In the genomic region with DNA sequence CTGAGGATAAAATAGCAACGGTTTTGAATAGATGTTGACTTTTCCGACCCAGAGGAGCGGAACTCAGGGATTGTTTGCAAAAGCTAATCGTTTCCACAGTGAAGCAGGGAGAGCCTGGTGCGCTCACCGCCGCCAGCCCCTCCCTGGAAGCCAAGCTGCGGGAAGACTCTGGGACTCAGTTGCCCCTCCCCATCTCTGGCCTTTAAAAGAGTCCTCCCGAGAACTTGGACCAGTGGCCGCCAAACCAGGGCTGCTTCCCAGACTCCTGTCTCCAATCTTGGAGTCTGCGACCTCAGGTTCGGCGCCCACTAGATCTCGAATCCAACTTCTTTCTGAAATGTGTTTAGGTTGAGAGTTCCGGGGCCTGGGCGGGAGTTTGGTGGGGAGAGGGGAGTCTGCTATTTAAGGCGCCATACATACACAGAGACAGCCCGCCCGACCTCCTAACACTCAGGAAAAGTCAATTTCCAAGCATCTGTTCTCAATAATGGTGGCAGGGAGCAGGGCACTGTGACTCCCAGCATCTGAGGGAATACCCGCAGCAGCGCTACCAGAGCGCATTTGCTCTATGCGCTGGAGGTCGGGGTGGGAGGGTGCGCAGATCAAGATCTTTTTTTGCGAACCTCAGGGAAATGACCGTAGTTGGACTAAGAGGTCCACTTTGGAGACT, we compare ENCODE assay signal across 11 cellular contexts. TPM values are rescaled to one million over a fixed set of nuclear protein-coding genes. Genes with fewer than 3 reads are reported as not detected.
DNase-seq lines count a peak whose midpoint lies in the region; ATAC-seq and TF ChIP-seq lines count a peak whose summit lies in the region.
"Had no signal": no experiment of that assay in that cellular context is flagged by ENCODE, and none has a peak within 500 bp of the region (broad histone marks: within the 10 kb centered on the region; RNA-seq: fewer than 3 reads in every experiment).

No MANE protein-coding gene starts in this region.

- no peak overlapping the region for H3K9ac ChIP-seq in MM.1S (ENCODE audit: low read length)

- H3K36me3 ChIP-seq in ACC112 (ENCODE audit: insufficient read depth, low read length) (no peaks in the 10 kb centered on the region), MM.1S (replicated peaks; ENCODE audit: insufficient read depth, low read length) (no peaks in the 10 kb centered on the region), mesodermal cell (ENCODE audit: control insufficient read depth, insufficient read depth, low read length) (no peaks in the 10 kb centered on the region)

- H3K27me3 ChIP-seq in ACC112 (ENCODE audit: insufficient read depth, low read length), result peaks cover 76% of the 10 kb centered on the region
- H3K27me3 ChIP-seq in MM.1S (replicated peaks; ENCODE audit: insufficient read depth, low read length), result no peaks in the 10 kb centered on the region

- H3K79me2 ChIP-seq in ACC112 (ENCODE audit: control insufficient read depth, insufficient read depth, low read length, unreplicated experiment), result no peaks in the 10 kb centered on the region
- H3K79me2 ChIP-seq in MM.1S (ENCODE audit: low read length), result no peaks in the 10 kb centered on the region

- TF ChIP-seq CTCF in MM.1S (IDR thresholded peaks at IDR 0.05; ENCODE audit: low read length) (no peak), choroid plexus epithelial cell (conservative IDR thresholded peaks at IDR 0.05; ENCODE audit: low read depth, low read length) (no peak)

- ATAC-seq in GM19452 (IDR thresholded peaks at IDR 0.05; ENCODE audit: unreplicated experiment) (no peak), HG02571 (IDR thresholded peaks at IDR 0.05; ENCODE audit: unreplicated experiment) (no peak)
- ATAC-seq: effector memory CD8-positive, alpha-beta T cell had no signal

- H3K4me3 ChIP-seq in ACC112 (ENCODE audit: low read depth, low read length) (peak overlapping the region; percentile 73), MM.1S (ENCODE audit: low read length) (peak overlapping the region; percentile 64), choroid plexus epithelial cell (ENCODE audit: low read depth, low read length) (peak overlapping the region; percentile 54), mesodermal cell (ENCODE audit: extremely low read depth, insufficient read depth, low read length, poor library complexity, severe bottlenecking) (peak overlapping the region; percentile 45)

- H3K9me2 ChIP-seq in MM.1S (replicated peaks; ENCODE audit: insufficient read depth, low read length), result no peaks in the 10 kb centered on the region

- H3K4me1 ChIP-seq in ACC112 (ENCODE audit: control insufficient read depth, insufficient read depth, low read length, unreplicated experiment) (peaks cover 14% of the 10 kb centered on the region), MM.1S (ENCODE audit: low read length) (peaks cover 3% of the 10 kb centered on the region; the same call in 1 of the 2 replicates), mesodermal cell (ENCODE audit: control insufficient read depth, insufficient read depth, low read length, poor library complexity, severe bottlenecking) (peaks cover 10% of the 10 kb centered on the region)

- 0 to 1% methylated on average over 17 to 18 of the region's 27 CpGs for WGBS in mesodermal cell (ENCODE audit: insufficient coverage in 2 of 2), 2 experiments

- H3K4me2 ChIP-seq in MM.1S (ENCODE audit: low read depth, low read length), result peak overlapping the region; percentile 90

- H3K27ac ChIP-seq in ACC112 (ENCODE audit: low read depth, low read length), result no peak overlapping the region
- H3K27ac ChIP-seq in MM.1S (ENCODE audit: low read length), result no peak overlapping the region
- H3K27ac ChIP-seq in mesodermal cell (ENCODE audit: low read depth, low read length, severe bottlenecking), result peak overlapping the region; percentile 34

- H2AFZ ChIP-seq in ACC112 (ENCODE audit: low read length, unreplicated experiment) (peak overlapping the region; percentile 17), MM.1S (ENCODE audit: low read length) (peak overlapping the region; percentile 84; the same call in 1 of the 2 replicates)

- no peaks in the 10 kb centered on the region for H3F3A ChIP-seq in MM.1S (ENCODE audit: insufficient read depth, low read length)

- no peaks in the 10 kb centered on the region for H4K20me1 ChIP-seq in MM.1S (ENCODE audit: insufficient read depth, low read length)

- DNase-seq in MM.1S (no peak), choroid plexus epithelial cell (ENCODE audit: low read depth) (no peak), KG1 (lab: John Stamatoyannopoulos, UW) (no peak), COLO829 (ENCODE audit: low spot score) (no peak)
- DNase-seq: effector memory CD8-positive, alpha-beta T cell; stimulated activated naive CD8-positive, alpha-beta T cell treated with anti-CD3 and anti-CD28 coated beads, Interleukin-15, amount 100 ng/mL, for 72 hours had no signal

- H3K9me3 ChIP-seq in MM.1S (replicated peaks; ENCODE audit: insufficient read depth, low read length), result no peaks in the 10 kb centered on the region
- no peaks in the 10 kb centered on the region for H3K9me3 ChIP-seq in mesodermal cell (ENCODE audit: control insufficient read depth, low read length)

RNA-seq across cellular contexts. Expression of gene GRIK2, which starts 0.8 kb away (rescaled TPM):
- polyA plus RNA-seq in mesodermal cell (2013, experiment 1 of 2), result 7.9 TPM
- polyA plus RNA-seq in mesodermal cell (2013, experiment 2 of 2), result 7.3 TPM
- polyA plus RNA-seq: CD4-positive, CD25-positive, alpha-beta regulatory T cell had no signal
